8 cellular contexts compared by ENCODE assay signal in genomic region chr12:93785262-93786010, GRCh38.
A peak's percentile ranks its signal among the peaks of the same experiment; 100 is the strongest.
DNase-seq lines count a peak whose midpoint lies in the region; ATAC-seq and TF ChIP-seq lines count a peak whose summit lies in the region.

No MANE protein-coding gene starts in this region.

- no peaks in the 10 kb centered on the region for H3K9me3 ChIP-seq in HUES64 (ENCODE audit: insufficient read depth, low read depth, low read length)
- H3K9me3 ChIP-seq in fibroblast of lung (ENCODE audit: control insufficient read depth, insufficient read depth, low read depth, low read length), result no peaks in the 10 kb centered on the region
- H3K9me3 ChIP-seq in osteoblast (ENCODE audit: low read depth, low read length), result no peaks in the 10 kb centered on the region

- H4K20me1 ChIP-seq in fibroblast of lung (ENCODE audit: control insufficient read depth, extremely low read depth, insufficient read depth, low read length), result no peaks in the 10 kb centered on the region
- H4K20me1 ChIP-seq in osteoblast (ENCODE audit: insufficient read depth, low read length), result no peaks in the 10 kb centered on the region

- peak overlapping the region; percentile 46 for H3K27ac ChIP-seq in HUES64 (ENCODE audit: low read depth, low read length)
- peak overlapping the region; percentile 95 for H3K27ac ChIP-seq in fibroblast of lung (ENCODE audit: insufficient read depth, low read length)
- H3K27ac ChIP-seq in osteoblast (ENCODE audit: low read depth, low read length), result peak overlapping the region; percentile 98

- H3K4me3 ChIP-seq in HUES64 (ENCODE audit: low read length) (no peak overlapping the region), fibroblast of lung (replicated peaks in 1 of 4; ENCODE audit: control extremely low read depth in 1 of 4, insufficient read depth in 1 of 4, low read depth in 3 of 4, low read length in 4 of 4) (no peak overlapping the region), osteoblast (ENCODE audit: insufficient read depth, low read length) (no peak overlapping the region)

- DNase-seq in AG09319 (ENCODE audit: extremely low read depth, low read depth) (peak; percentile 85), fibroblast of lung (ENCODE audit: low read depth in 2 of 2) (peak; percentile 96 to 98), osteoblast (ENCODE audit: insufficient read length, low spot score, missing footprints) (peak; percentile 47), GM13977 (ENCODE audit: low spot score) (no peak)
- DNase-seq in activated CD8-positive, alpha-beta memory T cell treated with anti-CD3 and anti-CD28 coated beads, Interleukin-2, amount 10 ng/mL, durations not matched to agents 7 days and 5 days, result peak; percentile 75

- H3K27me3 ChIP-seq in HUES64 (ENCODE audit: insufficient read depth, low read length) (no peaks in the 10 kb centered on the region), fibroblast of lung (ENCODE audit: control insufficient read depth, insufficient read depth, low read length) (no peaks in the 10 kb centered on the region), osteoblast (ENCODE audit: insufficient read depth, low read length) (no peaks in the 10 kb centered on the region)

- peaks cover 9% of the 10 kb centered on the region for H3K36me3 Mint-ChIP-seq in activated CD8-positive, alpha-beta memory T cell treated with anti-CD3 and anti-CD28 coated beads, Interleukin-2, amount 10 ng/mL, durations not matched to agents 7 days and 5 days

- CTCF ChIA-PET in activated CD8-positive, alpha-beta memory T cell treated with anti-CD3 and anti-CD28 coated beads, Interleukin-2, amount 10 ng/mL, durations not matched to agents 7 days and 5 days (lab: Charles Lee), result interaction anchor here (1.1 to 2.4 kb wide), 2 partner anchors 22 to 316 kb away, joined by 3 to 10 read pairs; no protein-coding TSS in a partner anchor

- no peak overlapping the region for H3K4me3 Mint-ChIP-seq in activated CD8-positive, alpha-beta memory T cell treated with anti-CD3 and anti-CD28 coated beads, Interleukin-2, amount 10 ng/mL, durations not matched to agents 7 days and 5 days

- peak overlapping the region; percentile 59 for H3K27ac Mint-ChIP-seq in activated CD8-positive, alpha-beta memory T cell treated with anti-CD3 and anti-CD28 coated beads, Interleukin-2, amount 10 ng/mL, durations not matched to agents 7 days and 5 days

- TF ChIP-seq CTCF in AG09319 (IDR thresholded peaks at IDR 0.05; ENCODE audit: low read depth, low read length) (no peak), fibroblast of lung (conservative IDR thresholded peaks at IDR 0.05 in 1 of 2, IDR thresholded peaks at IDR 0.05 in 1 of 2; ENCODE audit: low read depth in 1 of 2, low read length in 2 of 2) (no peak), osteoblast (IDR thresholded peaks at IDR 0.05; ENCODE audit: extremely low read depth, low read depth, low read length) (no peak), GM13977 (IDR thresholded peaks at IDR 0.05; ENCODE audit: extremely low read depth, insufficient read depth, missing control alignments) (no peak)

- H3K9ac ChIP-seq in HUES64 (ENCODE audit: low read depth, low read length), result peak overlapping the region; percentile 13; the same call in 1 of the 2 replicates
- peak overlapping the region; percentile 1 for H3K9ac ChIP-seq in fibroblast of lung (ENCODE audit: insufficient read depth, low read length)

- H2AFZ ChIP-seq in fibroblast of lung (ENCODE audit: low read length), result no peak overlapping the region
- H2AFZ ChIP-seq in osteoblast (ENCODE audit: low read length), result no peak overlapping the region

- in situ Hi-C loops in GM13977 (cut with MboI; ENCODE audit: low pct_unique_long_range_greater_than_20kb, low sequenced_read_pairs, unreplicated experiment), result no loop called here

- H3K27me3 Mint-ChIP-seq in activated CD8-positive, alpha-beta memory T cell treated with anti-CD3 and anti-CD28 coated beads, Interleukin-2, amount 10 ng/mL, durations not matched to agents 7 days and 5 days, result no peaks in the 10 kb centered on the region

- WGBS in HUES64, result 74% methylated on average over 8 of the region's 8 CpGs

- H3K9me3 Mint-ChIP-seq in activated CD8-positive, alpha-beta memory T cell treated with anti-CD3 and anti-CD28 coated beads, Interleukin-2, amount 10 ng/mL, durations not matched to agents 7 days and 5 days (ENCODE audit: low read depth), result no peaks in the 10 kb centered on the region

- H3K79me2 ChIP-seq in fibroblast of lung (ENCODE audit: control insufficient read depth, insufficient read depth, low read length), result no peaks in the 10 kb centered on the region
- H3K79me2 ChIP-seq in osteoblast (ENCODE audit: insufficient read depth, low read length), result peaks cover 23% of the 10 kb centered on the region

- peaks cover 32% of the 10 kb centered on the region for H3K4me1 Mint-ChIP-seq in activated CD8-positive, alpha-beta memory T cell treated with anti-CD3 and anti-CD28 coated beads, Interleukin-2, amount 10 ng/mL, durations not matched to agents 7 days and 5 days

- H3K4me1 ChIP-seq in HUES64 (ENCODE audit: insufficient read depth, low read length) (peaks cover 39% of the 10 kb centered on the region), fibroblast of lung (ENCODE audit: control insufficient read depth, extremely low read depth, insufficient read depth, low read length) (peaks cover 25% of the 10 kb centered on the region), osteoblast (ENCODE audit: insufficient read depth, low read length) (peaks cover 67% of the 10 kb centered on the region)

- H3K4me2 ChIP-seq in fibroblast of lung (ENCODE audit: extremely low read depth, insufficient read depth, low read length) (peak overlapping the region; percentile 49), osteoblast (ENCODE audit: insufficient read depth, low read length) (peak overlapping the region; percentile 50)

- peak; percentile 98 for ATAC-seq in activated CD8-positive, alpha-beta memory T cell treated with anti-CD3 and anti-CD28 coated beads, Interleukin-2, amount 10 ng/mL, durations not matched to agents 7 days and 5 days
- ATAC-seq in GM18519 (IDR thresholded peaks at IDR 0.05; ENCODE audit: low FRiP score, unreplicated experiment), result no peak
- ATAC-seq in HG02938 (IDR thresholded peaks at IDR 0.05; ENCODE audit: unreplicated experiment), result no peak

- H3K36me3 ChIP-seq in HUES64 (ENCODE audit: insufficient read depth, low read length) (no peaks in the 10 kb centered on the region), fibroblast of lung (ENCODE audit: control insufficient read depth, insufficient read depth, low read length) (no peaks in the 10 kb centered on the region), osteoblast (ENCODE audit: insufficient read depth, low read length) (no peaks in the 10 kb centered on the region)

Comparison
In these comparisons a context has a peak if more than half of its experiments do, and no peak if none do; other contexts are left out.
1. H3K27ac ChIP-seq: peak in every context shown above with its lines; median percentile 98 in osteoblast; 95 in fibroblast of lung; 46 in HUES64.